15 cellular contexts compared by ENCODE assay signal in the genomic region with DNA sequence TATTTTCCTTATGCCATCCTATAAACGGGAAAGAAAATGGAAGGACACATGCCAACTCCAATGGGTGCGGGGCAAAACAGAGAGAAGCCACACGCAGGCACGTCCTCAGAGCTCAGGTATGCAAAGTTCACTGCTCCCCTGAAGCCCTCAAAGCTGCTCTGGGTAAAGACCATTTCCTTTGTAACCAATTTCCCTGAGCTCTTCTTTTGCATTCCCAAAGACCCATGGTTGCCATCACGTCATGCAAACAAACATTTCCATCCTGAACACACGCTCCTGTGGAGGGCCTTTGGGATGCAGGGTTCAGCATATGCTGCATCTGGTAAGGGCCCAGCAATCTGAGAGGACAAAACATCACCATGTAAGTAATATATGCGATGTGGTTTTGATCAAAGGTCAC.
DNase-seq lines count a peak whose midpoint lies in the region; ATAC-seq and TF ChIP-seq lines count a peak whose summit lies in the region.
"Had no signal": no experiment of that assay in that cellular context is flagged by ENCODE, and none has a peak within 500 bp of the region (broad histone marks: within the 10 kb centered on the region; RNA-seq: fewer than 3 reads in every experiment).

No MANE protein-coding gene starts in this region.

- no peaks in the 10 kb centered on the region for H3K23me2 ChIP-seq in H9 (ENCODE audit: insufficient read length, low read depth, low read length, poor library complexity, severe bottlenecking)

- no peak for TF ChIP-seq EP300 in SK-N-SH (IDR thresholded peaks at IDR 0.05; ENCODE audit: borderline replicate concordance in 1 of 2, low read depth in 1 of 2, low read length in 1 of 2)

- DNase-seq in CD4-positive, CD25-positive, alpha-beta regulatory T cell = no peak
- DNase-seq in H9 (peak; percentile 69), natural killer cell (no peak), brain microvascular endothelial cell (no peak), hippocampal formation (lab: John Stamatoyannopoulos, UW) (no peak), osteoblast (ENCODE audit: insufficient read length, low spot score, missing footprints) (no peak), SK-N-SH (no peak)
- no peak for DNase-seq in central memory CD8-positive, alpha-beta T cell (ENCODE audit: low spot score in 2 of 2)
- DNase-seq: Calu3, heart right ventricle, MG63, NCI-H446 treated with DMSO at 0.1 percent for 48 hours, WERI-Rb-1 had no signal

- in situ Hi-C loops in brain microvascular endothelial cell (cut with HindIII; ENCODE audit: low pct_ligation_motif_present, low sequenced_read_pairs) = no loop called here

- no peak overlapping the region for H3T11ph ChIP-seq in H9 (ENCODE audit: low read length)

- H3K4me2 ChIP-seq in H9 (ENCODE audit: insufficient read depth, insufficient read length, low read length) (peak overlapping the region; percentile 7), osteoblast (ENCODE audit: insufficient read depth, low read length) (no peak overlapping the region), SK-N-SH (no peak overlapping the region)

- no peaks in the 10 kb centered on the region for H3K9me2 ChIP-seq in SK-N-SH

- no peak overlapping the region for H3K27ac ChIP-seq in CD4-positive, CD25-positive, alpha-beta regulatory T cell (ENCODE audit: insufficient read depth, low read length, poor library complexity, severe bottlenecking)
- peak overlapping the region; percentile 14 for H3K27ac ChIP-seq in H9 (ENCODE audit: insufficient read length, low read depth, low read length)
- H3K27ac ChIP-seq in brain microvascular endothelial cell = no peak overlapping the region
- no peak overlapping the region for H3K27ac ChIP-seq in osteoblast (ENCODE audit: low read depth, low read length)
- no peak overlapping the region for H3K27ac ChIP-seq in SK-N-SH (ENCODE audit: low read depth in 2 of 2, low read length in 1 of 2)
- H3K27ac ChIP-seq: adrenal gland, heart right ventricle, WERI-Rb-1 had no signal

- H2BK20ac ChIP-seq in H9 (ENCODE audit: low read depth, low read length, poor library complexity, severe bottlenecking) = no peak overlapping the region

- H3K27ac Mint-ChIP-seq in CD4-positive, CD25-positive, alpha-beta regulatory T cell = peak overlapping the region; percentile 22 to 89 (median 50)
- peak overlapping the region; percentile 87 to 98 (median 91) for H3K27ac Mint-ChIP-seq in H9
- peak overlapping the region; percentile 81 for H3K27ac Mint-ChIP-seq in central memory CD8-positive, alpha-beta T cell (ENCODE audit: low read depth)
- H3K27ac Mint-ChIP-seq in natural killer cell = peak overlapping the region; percentile 78 to 80

- no peak overlapping the region for H3K4me3 Mint-ChIP-seq in CD4-positive, CD25-positive, alpha-beta regulatory T cell
- peak overlapping the region in 1 of 2 experiments; percentile 27; a peak in 3 of 5 replicates for H3K4me3 Mint-ChIP-seq in H9
- H3K4me3 Mint-ChIP-seq in central memory CD8-positive, alpha-beta T cell = no peak overlapping the region
- no peak overlapping the region for H3K4me3 Mint-ChIP-seq in natural killer cell

- no CpG with 5 or more reads among the region's 7 CpGs for WGBS in H9 (ENCODE audit: extremely low coverage, insufficient read length, low lambda C conversion rate)
- WGBS in SK-N-SH (ENCODE audit: low lambda C conversion rate) = 98% methylated on average over 7 of the region's 7 CpGs

- peaks cover 6% of the 10 kb centered on the region for H3K4me1 ChIP-seq in CD4-positive, CD25-positive, alpha-beta regulatory T cell (ENCODE audit: control insufficient read depth, insufficient read depth, low read length, poor library complexity, severe bottlenecking)
- H3K4me1 ChIP-seq in H9 (ENCODE audit: insufficient read depth, low read length) (peaks cover 8% of the 10 kb centered on the region; the same call in 1 of the 2 replicates), osteoblast (ENCODE audit: insufficient read depth, low read length) (no peaks in the 10 kb centered on the region), SK-N-SH (ENCODE audit: control insufficient read depth in 1 of 2, insufficient read depth in 2 of 2, low read depth in 1 of 2, low read length in 1 of 2) (no peaks in the 10 kb centered on the region)
- H3K4me1 ChIP-seq: adrenal gland had no signal

- no peaks in the 10 kb centered on the region for H3K27me3 ChIP-seq in CD4-positive, CD25-positive, alpha-beta regulatory T cell (ENCODE audit: control insufficient read depth, insufficient read depth, low read length)
- H3K27me3 ChIP-seq in H9 (ENCODE audit: insufficient read depth, low read length) = no peaks in the 10 kb centered on the region
- H3K27me3 ChIP-seq in brain microvascular endothelial cell (replicated peaks) = no peaks in the 10 kb centered on the region
- H3K27me3 ChIP-seq in osteoblast (ENCODE audit: insufficient read depth, low read length) = no peaks in the 10 kb centered on the region
- no peaks in the 10 kb centered on the region for H3K27me3 ChIP-seq in SK-N-SH (ENCODE audit: insufficient read depth)
- H3K27me3 ChIP-seq: adrenal gland, heart right ventricle, MG63 had no signal

- H3K79me1 ChIP-seq in H9 (ENCODE audit: insufficient read depth, low read depth, low read length, poor library complexity, severe bottlenecking) = no peaks in the 10 kb centered on the region

- no peak overlapping the region for H3K9ac ChIP-seq in H9 (ENCODE audit: extremely low read depth, insufficient read length, low read length)
- no peak overlapping the region for H3K9ac ChIP-seq in SK-N-SH

- H3K23ac ChIP-seq in H9 (ENCODE audit: insufficient read length, low read depth, low read length) = no peak overlapping the region

- intact Hi-C loops in natural killer cell (cut with micrococcal nuclease) = no loop called here

- no peaks in the 10 kb centered on the region for H3K9me3 ChIP-seq in CD4-positive, CD25-positive, alpha-beta regulatory T cell (ENCODE audit: control insufficient read depth in 2 of 2, low read length in 2 of 2)
- H3K9me3 ChIP-seq in H9 (ENCODE audit: control insufficient read depth, low read depth, low read length) = no peaks in the 10 kb centered on the region
- no peaks in the 10 kb centered on the region for H3K9me3 ChIP-seq in osteoblast (ENCODE audit: low read depth, low read length)
- H3K9me3 ChIP-seq in SK-N-SH = no peaks in the 10 kb centered on the region
- H3K9me3 ChIP-seq: adrenal gland, heart right ventricle, MG63 had no signal

- no peaks in the 10 kb centered on the region for H3F3A ChIP-seq in SK-N-SH (replicated peaks; ENCODE audit: insufficient read depth)

- H3K27me3 Mint-ChIP-seq in CD4-positive, CD25-positive, alpha-beta regulatory T cell = no peaks in the 10 kb centered on the region
- H3K27me3 Mint-ChIP-seq in H9 (ENCODE audit: low read depth) (no peaks in the 10 kb centered on the region), natural killer cell (ENCODE audit: low read depth in 2 of 2) (no peaks in the 10 kb centered on the region)
- no peaks in the 10 kb centered on the region for H3K27me3 Mint-ChIP-seq in central memory CD8-positive, alpha-beta T cell

- POLR2A ChIA-PET in SK-N-SH (lab: Yijun Ruan, JAX) = no interaction called here

- no peak for ATAC-seq in CD4-positive, CD25-positive, alpha-beta regulatory T cell (ENCODE audit: low read depth in 2 of 2)
- ATAC-seq in central memory CD8-positive, alpha-beta T cell (replicated peaks; ENCODE audit: extremely low read depth, poor library complexity, severe bottlenecking) = no peak
- ATAC-seq in natural killer cell = no peak
- ATAC-seq: GM12878, heart right ventricle had no signal

- H4K91ac ChIP-seq in H9 (ENCODE audit: insufficient read length, low read depth, low read length) = no peak overlapping the region

- H2BK12ac ChIP-seq in H9 (ENCODE audit: insufficient read length, low read depth, low read length) = no peak overlapping the region

- no peaks in the 10 kb centered on the region for H3K9me3 Mint-ChIP-seq in CD4-positive, CD25-positive, alpha-beta regulatory T cell
- H3K9me3 Mint-ChIP-seq in H9 (no peaks in the 10 kb centered on the region), natural killer cell (no peaks in the 10 kb centered on the region)
- no peaks in the 10 kb centered on the region for H3K9me3 Mint-ChIP-seq in central memory CD8-positive, alpha-beta T cell

- no peak overlapping the region for H3K4me3 ChIP-seq in CD4-positive, CD25-positive, alpha-beta regulatory T cell (ENCODE audit: low read depth, low read length)
- H3K4me3 ChIP-seq in brain microvascular endothelial cell (ENCODE audit: low read depth, low read length) (no peak overlapping the region), osteoblast (ENCODE audit: insufficient read depth, low read length) (no peak overlapping the region), SK-N-SH (ENCODE audit: low read depth in 2 of 2, low read length in 1 of 2) (no peak overlapping the region)
- H3K4me3 ChIP-seq: adrenal gland, GM12878, heart right ventricle, MG63 had no signal

- no peak overlapping the region for H2BK120ac ChIP-seq in H9 (ENCODE audit: low read depth, low read length, poor library complexity, severe bottlenecking)

- H3K56ac ChIP-seq in H9 (ENCODE audit: insufficient read length, low read depth, low read length) = no peak overlapping the region

- H3K14ac ChIP-seq in H9 (ENCODE audit: insufficient read depth, low read length) = no peak overlapping the region

- H2AK5ac ChIP-seq in H9 (ENCODE audit: insufficient read length, low read length) = no peak overlapping the region

- H2AFZ ChIP-seq in H9 (ENCODE audit: low read length) = no peak overlapping the region
- no peak overlapping the region for H2AFZ ChIP-seq in osteoblast (ENCODE audit: low read length)
- H2AFZ ChIP-seq in SK-N-SH (ENCODE audit: low read depth) = no peak overlapping the region

- H4K8ac ChIP-seq in H9 (replicated peaks; ENCODE audit: insufficient read length, low read depth, low read length) = no peak overlapping the region

- H4K5ac ChIP-seq in H9 (ENCODE audit: insufficient read length, low read depth, low read length) = no peak overlapping the region

- CTCF ChIA-PET in SK-N-SH (lab: Yijun Ruan, JAX) = interaction anchor here (1.2 to 2.8 kb wide), 3 partner anchors 17 to 330 kb away, joined by 3 to 10 read pairs (median 3); no protein-coding TSS in a partner anchor

- peaks cover 27% of the 10 kb centered on the region for H3K36me3 Mint-ChIP-seq in CD4-positive, CD25-positive, alpha-beta regulatory T cell
- H3K36me3 Mint-ChIP-seq in H9 (ENCODE audit: insufficient read depth in 1 of 3, low read depth in 3 of 3) (peaks cover 19 to 62% (median 53%) of the 10 kb centered on the region in 3 experiments; a peak in 6 of 7 replicates), natural killer cell (peaks cover 23% of the 10 kb centered on the region)
- H3K36me3 Mint-ChIP-seq in central memory CD8-positive, alpha-beta T cell (ENCODE audit: insufficient read depth) = peaks cover 42% of the 10 kb centered on the region

- H3K36me3 ChIP-seq in CD4-positive, CD25-positive, alpha-beta regulatory T cell (ENCODE audit: control insufficient read depth, insufficient read depth, low read length) = peaks cover 75% of the 10 kb centered on the region
- H3K36me3 ChIP-seq in brain microvascular endothelial cell (replicated peaks) (peaks cover 56% of the 10 kb centered on the region), osteoblast (ENCODE audit: insufficient read depth, low read length) (peaks cover 80% of the 10 kb centered on the region), SK-N-SH (replicated peaks in 1 of 2; ENCODE audit: control insufficient read depth in 1 of 2, insufficient read depth in 2 of 2, low read length in 1 of 2) (peaks cover 17 to 77% of the 10 kb centered on the region in 2 experiments)

- H2BK15ac ChIP-seq in H9 (ENCODE audit: low read depth, low read length) = no peak overlapping the region

- H3K79me2 ChIP-seq in H9 (ENCODE audit: insufficient read depth, low read length) (no peaks in the 10 kb centered on the region), osteoblast (ENCODE audit: insufficient read depth, low read length) (no peaks in the 10 kb centered on the region), SK-N-SH (ENCODE audit: insufficient read depth) (no peaks in the 10 kb centered on the region)

- TF ChIP-seq RAD21 in SK-N-SH (IDR thresholded peaks at IDR 0.05; ENCODE audit: low read length) = no peak

- H3K4me1 Mint-ChIP-seq in CD4-positive, CD25-positive, alpha-beta regulatory T cell = peaks cover 0 to 19% (median 15%) of the 10 kb centered on the region in 4 donors
- peaks cover 30 to 34% of the 10 kb centered on the region in 2 experiments for H3K4me1 Mint-ChIP-seq in H9
- H3K4me1 Mint-ChIP-seq in central memory CD8-positive, alpha-beta T cell = peaks cover 14% of the 10 kb centered on the region
- peaks cover 19 to 21% of the 10 kb centered on the region in 2 donors for H3K4me1 Mint-ChIP-seq in natural killer cell

- no peak overlapping the region for H2BK5ac ChIP-seq in H9 (ENCODE audit: insufficient read length, low read length)

- no peak overlapping the region; the same call in 1 of the 2 replicates for H3K4ac ChIP-seq in H9 (ENCODE audit: low read depth, low read length)

- H3K18ac ChIP-seq in H9 (ENCODE audit: insufficient read length, low read depth, low read length) = no peak overlapping the region

- H4K20me1 ChIP-seq in H9 (ENCODE audit: control insufficient read depth, insufficient read depth, insufficient read length) (no peaks in the 10 kb centered on the region), osteoblast (ENCODE audit: insufficient read depth, low read length) (no peaks in the 10 kb centered on the region), SK-N-SH (ENCODE audit: insufficient read depth) (no peaks in the 10 kb centered on the region)

- no peak for TF ChIP-seq CTCF in H9 (conservative IDR thresholded peaks at IDR 0.05)
- no peak for TF ChIP-seq CTCF in natural killer cell (IDR thresholded peaks at IDR 0.05)
- no peak for TF ChIP-seq CTCF in brain microvascular endothelial cell (IDR thresholded peaks at IDR 0.05; ENCODE audit: low read depth, low read length, missing control alignments)
- TF ChIP-seq CTCF in osteoblast (IDR thresholded peaks at IDR 0.05; ENCODE audit: extremely low read depth, low read depth, low read length) = no peak
- no peak for TF ChIP-seq CTCF in SK-N-SH (IDR thresholded peaks at IDR 0.05)
